8 cellular contexts compared by ENCODE assay signal in the genomic region with DNA sequence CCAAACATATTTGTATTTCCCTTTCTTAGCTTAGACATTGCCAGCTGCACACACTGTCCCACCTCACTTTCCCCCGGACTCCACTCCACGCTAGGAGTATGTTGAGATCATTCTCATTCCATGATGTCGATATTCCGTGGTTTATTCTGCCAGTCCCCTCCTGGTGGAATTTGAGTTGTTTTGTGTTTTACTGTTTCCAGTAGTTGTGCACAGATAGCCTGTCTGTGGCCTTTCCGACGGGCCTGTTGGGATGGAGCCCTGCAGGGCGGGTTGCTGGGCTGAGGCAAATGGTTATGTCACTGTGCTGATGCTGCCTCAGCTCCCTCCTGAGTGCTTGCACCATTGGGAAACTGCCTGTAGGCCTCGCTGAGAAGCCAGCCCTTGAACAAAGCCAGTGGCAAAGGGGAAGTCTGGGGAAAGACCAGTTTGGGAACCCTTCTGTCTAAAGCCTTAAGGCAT. TPM values are rescaled to one million over a fixed set of nuclear protein-coding genes. Genes with fewer than 3 reads are reported as not detected.
DNase-seq lines count a peak whose midpoint lies in the region; ATAC-seq and TF ChIP-seq lines count a peak whose summit lies in the region.

No MANE protein-coding gene starts in this region.

- TF ChIP-seq POLR2A in ovary (IDR thresholded peaks at IDR 0.05) = no peak

- no peak overlapping the region for H3K4me3 ChIP-seq in fibroblast of pulmonary artery (replicated peaks; ENCODE audit: low read depth, low read length)
- no peak overlapping the region for H3K4me3 ChIP-seq in ovary

- ATAC-seq in GM19351 (IDR thresholded peaks at IDR 0.05; ENCODE audit: unreplicated experiment) (no peak), GM19035 (IDR thresholded peaks at IDR 0.05; ENCODE audit: unreplicated experiment) (no peak), GM19467 (IDR thresholded peaks at IDR 0.05; ENCODE audit: unreplicated experiment) (no peak), GM21723 (IDR thresholded peaks at IDR 0.05; ENCODE audit: unreplicated experiment) (no peak)

- peak; percentile 18 for DNase-seq in GM04503 (ENCODE audit: low read depth)
- peak; percentile 59 for DNase-seq in UCSD-AML1 (lab: John Stamatoyannopoulos, UW; ENCODE audit: unreplicated experiment)
- DNase-seq in fibroblast of pulmonary artery (ENCODE audit: low read depth) = peak; percentile 79
- DNase-seq in ovary = peak; percentile 52 to 70 (median 58)

- no peak for TF ChIP-seq EP300 in ovary (IDR thresholded peaks at IDR 0.05)

- TF ChIP-seq CTCF in fibroblast of pulmonary artery (IDR thresholded peaks at IDR 0.05; ENCODE audit: low read length, missing control alignments) = peak; percentile 19
- TF ChIP-seq CTCF in ovary (IDR thresholded peaks at IDR 0.05) = peak in 1 of 3 donors; percentile 10

- H3K36me3 ChIP-seq in ovary = no peaks in the 10 kb centered on the region

- no peaks in the 10 kb centered on the region for H3K27me3 ChIP-seq in ovary

- 5 to 13% (median 9%) methylated on average over 8 of the region's 8 CpGs for WGBS in ovary, 3 donors

- H3K9me3 ChIP-seq in ovary = no peaks in the 10 kb centered on the region

- intact Hi-C loops in ovary (cut with DNase I) = no loop called here

- peak overlapping the region in 1 of 2 donors; percentile 58 for H3K27ac ChIP-seq in ovary

- peaks cover 12% of the 10 kb centered on the region for H3K4me1 ChIP-seq in ovary (ENCODE audit: insufficient read depth)

RNA-seq across cellular contexts. Expression of a gene that starts 12.8 kb away (rescaled TPM):
- 10 to 100 TPM; 11.1 to 30.1 (median 23.1) TPM for total RNA-seq in ovary
- polyA plus RNA-seq in ovary = 10 to 100 TPM in 1 of 2 donors, 1 to 10 TPM in 1; 7.9 to 17.0 TPM

Comparison
In these comparisons a context has a peak if more than half of its experiments do, and no peak if none do; other contexts are left out.
1. DNase-seq: peak in every context shown above with its lines; median percentile 79 in fibroblast of pulmonary artery; 59 in UCSD-AML1; 58 in ovary; 18 in GM04503.